1 cellular context compared by ENCODE assay signal in the genomic region with DNA sequence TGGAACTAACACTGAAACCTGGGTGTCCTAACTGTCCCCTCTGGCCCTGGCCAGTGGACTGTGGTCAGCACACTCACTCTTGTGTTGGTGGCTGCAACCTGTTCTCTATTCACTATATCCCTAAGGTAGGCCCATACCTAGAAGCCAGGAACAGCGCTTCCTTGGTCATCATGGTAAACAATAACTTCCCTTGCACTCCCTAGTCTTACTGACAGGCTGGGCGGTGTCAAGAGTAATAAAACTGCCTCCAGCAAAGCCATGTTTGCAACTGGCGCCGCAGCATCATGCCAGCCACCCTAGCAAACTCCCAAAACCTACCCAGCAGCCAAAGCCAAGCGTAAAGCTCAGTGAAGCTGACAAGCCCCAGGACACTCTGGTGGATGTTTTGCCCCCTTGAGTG.
TF ChIP-seq lines count a peak whose summit lies in the region.

No MANE protein-coding gene starts in this region.

TF ChIP-seq in GM23338, 12 proteins besides CTCF, POLR2A, EP300 and RAD21 (continued from another document):
- TF ChIP-seq, protein P1, sequence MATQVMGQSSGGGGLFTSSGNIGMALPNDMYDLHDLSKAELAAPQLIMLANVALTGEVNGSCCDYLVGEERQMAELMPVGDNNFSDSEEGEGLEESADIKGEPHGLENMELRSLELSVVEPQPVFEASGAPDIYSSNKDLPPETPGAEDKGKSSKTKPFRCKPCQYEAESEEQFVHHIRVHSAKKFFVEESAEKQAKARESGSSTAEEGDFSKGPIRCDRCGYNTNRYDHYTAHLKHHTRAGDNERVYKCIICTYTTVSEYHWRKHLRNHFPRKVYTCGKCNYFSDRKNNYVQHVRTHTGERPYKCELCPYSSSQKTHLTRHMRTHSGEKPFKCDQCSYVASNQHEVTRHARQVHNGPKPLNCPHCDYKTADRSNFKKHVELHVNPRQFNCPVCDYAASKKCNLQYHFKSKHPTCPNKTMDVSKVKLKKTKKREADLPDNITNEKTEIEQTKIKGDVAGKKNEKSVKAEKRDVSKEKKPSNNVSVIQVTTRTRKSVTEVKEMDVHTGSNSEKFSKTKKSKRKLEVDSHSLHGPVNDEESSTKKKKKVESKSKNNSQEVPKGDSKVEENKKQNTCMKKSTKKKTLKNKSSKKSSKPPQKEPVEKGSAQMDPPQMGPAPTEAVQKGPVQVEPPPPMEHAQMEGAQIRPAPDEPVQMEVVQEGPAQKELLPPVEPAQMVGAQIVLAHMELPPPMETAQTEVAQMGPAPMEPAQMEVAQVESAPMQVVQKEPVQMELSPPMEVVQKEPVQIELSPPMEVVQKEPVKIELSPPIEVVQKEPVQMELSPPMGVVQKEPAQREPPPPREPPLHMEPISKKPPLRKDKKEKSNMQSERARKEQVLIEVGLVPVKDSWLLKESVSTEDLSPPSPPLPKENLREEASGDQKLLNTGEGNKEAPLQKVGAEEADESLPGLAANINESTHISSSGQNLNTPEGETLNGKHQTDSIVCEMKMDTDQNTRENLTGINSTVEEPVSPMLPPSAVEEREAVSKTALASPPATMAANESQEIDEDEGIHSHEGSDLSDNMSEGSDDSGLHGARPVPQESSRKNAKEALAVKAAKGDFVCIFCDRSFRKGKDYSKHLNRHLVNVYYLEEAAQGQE (IDR thresholded peaks at IDR 0.05; ENCODE audit: unreplicated experiment), result no peak
- TF ChIP-seq ZNF331 (CRISPR knock-in tag; IDR thresholded peaks at IDR 0.05; ENCODE audit: low read depth), result no peak
- no peak for TF ChIP-seq ZNF462 (CRISPR knock-in tag; IDR thresholded peaks at IDR 0.05)
- TF ChIP-seq, protein P2, sequence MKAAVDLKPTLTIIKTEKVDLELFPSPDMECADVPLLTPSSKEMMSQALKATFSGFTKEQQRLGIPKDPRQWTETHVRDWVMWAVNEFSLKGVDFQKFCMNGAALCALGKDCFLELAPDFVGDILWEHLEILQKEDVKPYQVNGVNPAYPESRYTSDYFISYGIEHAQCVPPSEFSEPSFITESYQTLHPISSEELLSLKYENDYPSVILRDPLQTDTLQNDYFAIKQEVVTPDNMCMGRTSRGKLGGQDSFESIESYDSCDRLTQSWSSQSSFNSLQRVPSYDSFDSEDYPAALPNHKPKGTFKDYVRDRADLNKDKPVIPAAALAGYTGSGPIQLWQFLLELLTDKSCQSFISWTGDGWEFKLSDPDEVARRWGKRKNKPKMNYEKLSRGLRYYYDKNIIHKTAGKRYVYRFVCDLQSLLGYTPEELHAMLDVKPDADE (IDR thresholded peaks at IDR 0.05), result no peak
- no peak for TF ChIP-seq POLR2AphosphoS5 (IDR thresholded peaks at IDR 0.05; ENCODE audit: low read depth)
- no peak for TF ChIP-seq JUNB (IDR thresholded peaks at IDR 0.05; ENCODE audit: unreplicated experiment)
- TF ChIP-seq ZNF114 (CRISPR knock-in tag; IDR thresholded peaks at IDR 0.05), result no peak
- TF ChIP-seq CREB1 (CRISPR knock-in tag; IDR thresholded peaks at IDR 0.05; ENCODE audit: low read depth), result no peak
- TF ChIP-seq NANOG (IDR thresholded peaks at IDR 0.05; ENCODE audit: borderline replicate concordance), result no peak
- no peak for TF ChIP-seq STAT1 (IDR thresholded peaks at IDR 0.05; ENCODE audit: unreplicated experiment)
